33 cellular contexts compared by ENCODE assay signal in genomic region chr10:90905925-90906324, GRCh38. TPM values are rescaled to one million over a fixed set of nuclear protein-coding genes. Genes with fewer than 3 reads are reported as not detected.
DNase-seq lines count a peak whose midpoint lies in the region; ATAC-seq, FAIRE-seq and TF ChIP-seq lines count a peak whose summit lies in the region.
"Had no signal": no experiment of that assay in that cellular context is flagged by ENCODE, and none has a peak within 500 bp of the region (broad histone marks: within the 10 kb centered on the region; RNA-seq: fewer than 3 reads in every experiment).

No MANE protein-coding gene starts in this region.

- H3K4me2 ChIP-seq in endothelial cell of umbilical vein (ENCODE audit: insufficient read depth, low read length), result peak overlapping the region; percentile 21

- CTCF ChIA-PET in activated CD4-positive, alpha-beta T cell treated with anti-CD3 and anti-CD28 coated beads for 36 hours (lab: Charles Lee), result no interaction called here
- CTCF ChIA-PET in endothelial cell of umbilical vein (lab: Charles Lee), result interaction anchor here (1.0 kb wide), 1 partner anchor 368 kb away, joined by 3 read pairs; no protein-coding TSS in a partner anchor
- CTCF ChIA-PET in Caco-2 (lab: Charles Lee), result no interaction called here

- H3K4me1 Mint-ChIP-seq in activated CD4-positive, alpha-beta T cell treated with anti-CD3 and anti-CD28 coated beads for 36 hours, result peaks cover 17% of the 10 kb centered on the region
- no peaks in the 10 kb centered on the region for H3K4me1 Mint-ChIP-seq in Caco-2 (ENCODE audit: low read depth, unreplicated experiment)
- H3K4me1 Mint-ChIP-seq: neural crest cell had no signal

- H3K4me1 ChIP-seq in endothelial cell of umbilical vein (ENCODE audit: control insufficient read depth, extremely low read depth, insufficient read depth, low read length) (peaks cover 11% of the 10 kb centered on the region), Caco-2 (no peaks in the 10 kb centered on the region)
- H3K4me1 ChIP-seq: esophagus squamous epithelium, pancreas, right atrium auricular region, spleen had no signal

- no peak for FAIRE-seq in endothelial cell of umbilical vein (lab: Jason Lieb, UNC)
- FAIRE-seq: D721Med, frontal cortex, HepG2, pancreas had no signal

- no peaks in the 10 kb centered on the region for H4K20me1 ChIP-seq in endothelial cell of umbilical vein (replicated peaks; ENCODE audit: control insufficient read depth, extremely low read depth, insufficient read depth, low read length)

- H3K36me3 Mint-ChIP-seq in activated CD4-positive, alpha-beta T cell treated with anti-CD3 and anti-CD28 coated beads for 36 hours (ENCODE audit: low read depth), result peaks cover 46% of the 10 kb centered on the region
- peaks cover 5% of the 10 kb centered on the region for H3K36me3 Mint-ChIP-seq in Caco-2 (ENCODE audit: insufficient read depth, unreplicated experiment)

- BruUV-seq in endothelial cell of umbilical vein (replicated peaks; lab: Mats Ljungman, UMichigan), result no TSS peak
- no TSS peak for BruUV-seq in Caco-2 (replicated peaks; lab: Mats Ljungman, UMichigan)

- H3K27ac Mint-ChIP-seq in activated CD4-positive, alpha-beta T cell treated with anti-CD3 and anti-CD28 coated beads for 36 hours, result peak overlapping the region; percentile 91
- no peak overlapping the region for H3K27ac Mint-ChIP-seq in Caco-2 (ENCODE audit: unreplicated experiment)
- H3K27ac Mint-ChIP-seq: activated CD4-positive, alpha-beta memory T cell treated with anti-CD3 and anti-CD28 coated beads, Interleukin-2, amount 10 ng/mL, durations not matched to agents 7 days and 5 days; endodermal cell had no signal

- no peaks in the 10 kb centered on the region for H3K27me3 Mint-ChIP-seq in activated CD4-positive, alpha-beta T cell treated with anti-CD3 and anti-CD28 coated beads for 36 hours
- no peaks in the 10 kb centered on the region for H3K27me3 Mint-ChIP-seq in Caco-2 (ENCODE audit: insufficient read depth, unreplicated experiment)
- H3K27me3 Mint-ChIP-seq: activated CD4-positive, alpha-beta memory T cell treated with anti-CD3 and anti-CD28 coated beads, Interleukin-2, amount 10 ng/mL, durations not matched to agents 7 days and 5 days had no signal

- H3K9me3 Mint-ChIP-seq in activated CD4-positive, alpha-beta T cell treated with anti-CD3 and anti-CD28 coated beads for 36 hours (ENCODE audit: low read depth), result peaks cover 1% of the 10 kb centered on the region
- no peaks in the 10 kb centered on the region for H3K9me3 Mint-ChIP-seq in Caco-2 (ENCODE audit: unreplicated experiment)
- H3K9me3 Mint-ChIP-seq: activated CD4-positive, alpha-beta memory T cell treated with anti-CD3 and anti-CD28 coated beads, Interleukin-2, amount 10 ng/mL, durations not matched to agents 7 days and 5 days; endodermal cell had no signal

- DNase-seq in activated CD4-positive, alpha-beta T cell treated with anti-CD3 and anti-CD28 coated beads for 36 hours, result no peak
- DNase-seq in activated CD4-positive, alpha-beta T cell treated with anti-CD3 and anti-CD28 coated beads for 48 hours, result no peak
- DNase-seq in endothelial cell of umbilical vein (ENCODE audit: low read depth, low spot score) (no peak), NCI-H748 (lab: John Stamatoyannopoulos, UW; ENCODE audit: unreplicated experiment) (no peak), Caco-2 (no peak), pons (ENCODE audit: low spot score) (no peak)
- DNase-seq: activated CD4-positive, alpha-beta memory T cell treated with anti-CD3 and anti-CD28 coated beads, Interleukin-2, amount 10 ng/mL, durations not matched to agents 7 days and 5 days; activated CD4-positive, CD25-positive, alpha-beta regulatory T cell; caudate nucleus; endodermal cell; esophagus squamous epithelium; HCEC 1CT; Kasumi-1; left colon; mammary epithelial cell; MV-4-11; NCI-H1436 treated with DMSO at 0.1 percent for 48 hours; NCI-H446; pancreas; spleen had no signal

- H3K4me3 ChIP-seq in endothelial cell of umbilical vein (replicated peaks in 1 of 3; ENCODE audit: insufficient read depth in 1 of 3, low read depth in 1 of 3, low read length in 3 of 3), result no peak overlapping the region
- H3K4me3 ChIP-seq in Caco-2 (ENCODE audit: low read depth, low read length), result no peak overlapping the region
- H3K4me3 ChIP-seq: esophagus squamous epithelium, pancreas, right atrium auricular region, SK-N-MC, spleen had no signal

- H3K9me1 ChIP-seq in endothelial cell of umbilical vein (replicated peaks; ENCODE audit: control insufficient read depth, extremely low read depth, insufficient read depth, low read length), result no peaks in the 10 kb centered on the region

- no peaks in the 10 kb centered on the region for H3K27me3 ChIP-seq in endothelial cell of umbilical vein (ENCODE audit: control insufficient read depth in 2 of 2, insufficient read depth in 2 of 2, low read length in 2 of 2)
- no peaks in the 10 kb centered on the region for H3K27me3 ChIP-seq in Caco-2 (replicated peaks; ENCODE audit: control insufficient read depth, insufficient read depth, low read length)
- H3K27me3 ChIP-seq: esophagus squamous epithelium, pancreas, right atrium auricular region, spleen had no signal

- TF ChIP-seq CTCF in endothelial cell of umbilical vein (IDR thresholded peaks at IDR 0.05; ENCODE audit: extremely low read depth in 1 of 2, insufficient read depth in 1 of 2, low read depth in 1 of 2, low read length in 2 of 2), result no peak
- no peak for TF ChIP-seq CTCF in Caco-2 (IDR thresholded peaks at IDR 0.05; ENCODE audit: insufficient read depth in 1 of 2, low read depth in 1 of 2, low read length in 1 of 2, severe bottlenecking in 1 of 2, unreplicated experiment in 1 of 2)

- dilution Hi-C loops in endothelial cell of umbilical vein (cut with MboI; ENCODE audit: extremely low pct_ligation_motif_present, low sequenced_read_pairs), result no loop called here

- H3K36me3 ChIP-seq in endothelial cell of umbilical vein (ENCODE audit: control insufficient read depth in 2 of 2, extremely low read depth in 1 of 2, insufficient read depth in 2 of 2, low read length in 2 of 2) (peaks cover 0 to 3% of the 10 kb centered on the region in 2 experiments), Caco-2 (ENCODE audit: control insufficient read depth, insufficient read depth, low read length) (no peaks in the 10 kb centered on the region; the same call in 1 of the 2 replicates)
- H3K36me3 ChIP-seq: pancreas had no signal

- H3K4me3 Mint-ChIP-seq in activated CD4-positive, alpha-beta T cell treated with anti-CD3 and anti-CD28 coated beads for 36 hours, result peak overlapping the region; percentile 1
- no peak overlapping the region for H3K4me3 Mint-ChIP-seq in Caco-2 (ENCODE audit: unreplicated experiment)
- H3K4me3 Mint-ChIP-seq: activated CD4-positive, alpha-beta memory T cell treated with anti-CD3 and anti-CD28 coated beads, Interleukin-2, amount 10 ng/mL, durations not matched to agents 7 days and 5 days; endodermal cell; neural crest cell had no signal

- H2AFZ ChIP-seq in endothelial cell of umbilical vein (ENCODE audit: low read depth, low read length), result no peak overlapping the region

- no peak overlapping the region for H3K27ac ChIP-seq in endothelial cell of umbilical vein (ENCODE audit: insufficient read depth, low read depth, low read length)
- H3K27ac ChIP-seq: 22Rv1, esophagus squamous epithelium, HL-60, pancreas, right atrium auricular region, SK-N-MC, spleen had no signal

- no peak overlapping the region for H3K9ac ChIP-seq in endothelial cell of umbilical vein (replicated peaks; ENCODE audit: extremely low read depth, insufficient read depth, low read length)

- no peaks in the 10 kb centered on the region for H3K79me2 ChIP-seq in endothelial cell of umbilical vein (ENCODE audit: control insufficient read depth, insufficient read depth, low read length)

- H3K9me3 ChIP-seq in endothelial cell of umbilical vein (replicated peaks; ENCODE audit: control insufficient read depth, insufficient read depth, low read length) (no peaks in the 10 kb centered on the region), Caco-2 (no peaks in the 10 kb centered on the region)
- H3K9me3 ChIP-seq: esophagus squamous epithelium, pancreas, right atrium auricular region, spleen had no signal

- intact Hi-C loops in activated CD4-positive, alpha-beta T cell treated with anti-CD3 and anti-CD28 coated beads for 36 hours (cut with DNase I, micrococcal nuclease), result loop anchor here in 1 of 2 experiments (10.0 kb wide), 1 partner anchor 889 kb away; the partner anchor contains the start of gene TNKS2
- intact Hi-C loops in endothelial cell of umbilical vein (cut with micrococcal nuclease), result no loop called here
- intact Hi-C loops in Caco-2 (cut with micrococcal nuclease; ENCODE audit: unreplicated experiment), result no loop called here

- peak; percentile 76 for ATAC-seq in activated CD4-positive, alpha-beta T cell treated with anti-CD3 and anti-CD28 coated beads for 36 hours
- peak; percentile 56 for ATAC-seq in GM18502 (IDR thresholded peaks at IDR 0.05; ENCODE audit: poor library complexity, unreplicated experiment)
- ATAC-seq in HG03439 (IDR thresholded peaks at IDR 0.05; ENCODE audit: unreplicated experiment), result peak; percentile 54
- ATAC-seq: HepG2, left colon, pancreas had no signal

- TF ChIP-seq POLR2A in endothelial cell of umbilical vein (IDR thresholded peaks at IDR 0.05; ENCODE audit: low read depth, low read length), result no peak

- POLR2A ChIA-PET in activated CD4-positive, alpha-beta T cell treated with anti-CD3 and anti-CD28 coated beads for 36 hours (lab: Charles Lee), result no interaction called here
- POLR2A ChIA-PET in endothelial cell of umbilical vein (lab: Charles Lee) (no interaction called here), Caco-2 (lab: Charles Lee) (no interaction called here)

RNA-seq across cellular contexts. Expression of gene ANKRD1, which starts 15.0 kb away (rescaled TPM):
- total RNA-seq in activated CD4-positive, alpha-beta T cell treated with anti-CD3 and anti-CD28 coated beads for 36 hours, result not detected
- 591 and 664 TPM in 2 replicates for total RNA-seq in endothelial cell of umbilical vein
- 527 and 593 TPM in 2 replicates for polyA plus RNA-seq in endothelial cell of umbilical vein
- polyA plus RNA-seq in endothelial cell of umbilical vein (2011; cell fraction: cytosol; rRNA removed), result 797 and 830 TPM in 2 replicates
- polyA plus RNA-seq in endothelial cell of umbilical vein (2011; cell fraction: nucleus; rRNA removed), result 1,251 and 1,651 TPM in 2 replicates
- 949 and 994 TPM in 2 replicates for polyA plus RNA-seq in endothelial cell of umbilical vein (2012)
- polyA minus RNA-seq in endothelial cell of umbilical vein, result 587 and 687 TPM in 2 replicates
- polyA minus RNA-seq in endothelial cell of umbilical vein (2011; cell fraction: cytosol; rRNA and poly(A)+ RNA removed), result 1.2 TPM
- 237 and 300 TPM in 2 replicates for polyA minus RNA-seq in endothelial cell of umbilical vein (2011; cell fraction: nucleus; rRNA and poly(A)+ RNA removed)
- total RNA-seq in Caco-2 (2022), result 75.7 and 97.4 TPM in 2 replicates
- total RNA-seq: activated CD4-positive, alpha-beta memory T cell treated with anti-CD3 and anti-CD28 coated beads, Interleukin-2, amount 10 ng/mL, durations not matched to agents 7 days and 5 days; esophagus squamous epithelium; frontal cortex; left colon; neural crest cell; OCI-LY7; T-helper 1 cell treated with Interleukin-12 subunit alpha and Interleukin-12 subunit beta and Interleukin-4 antibody, amounts not matched to agents 30 ng/mL and 1 ng/mL, for 36 hours; temporal lobe had no signal

RNA-seq across cellular contexts. Expression of gene RPP30, which starts 34.2 kb away (rescaled TPM):
- total RNA-seq in activated CD4-positive, alpha-beta T cell treated with anti-CD3 and anti-CD28 coated beads for 36 hours, result 100 to 1,000 TPM; 103 to 115 TPM
- total RNA-seq in endothelial cell of umbilical vein (44.3 and 47.8 TPM in 2 replicates), Caco-2 (2022) (66.5 and 67.6 TPM in 2 replicates)
- polyA plus RNA-seq in endothelial cell of umbilical vein, result 15.1 and 21.1 TPM in 2 replicates
- polyA plus RNA-seq in endothelial cell of umbilical vein (2011; cell fraction: cytosol; rRNA removed), result 27.7 and 28.5 TPM in 2 replicates
- polyA plus RNA-seq in endothelial cell of umbilical vein (2011; cell fraction: nucleus; rRNA removed), result 44.9 and 55.1 TPM in 2 replicates
- 45.0 and 81.4 TPM in 2 replicates for polyA plus RNA-seq in endothelial cell of umbilical vein (2012)
- 16.3 and 25.9 TPM in 2 replicates for polyA minus RNA-seq in endothelial cell of umbilical vein
- polyA minus RNA-seq in endothelial cell of umbilical vein (2011; cell fraction: cytosol; rRNA and poly(A)+ RNA removed), result 29.7 TPM
- polyA minus RNA-seq in endothelial cell of umbilical vein (2011; cell fraction: nucleus; rRNA and poly(A)+ RNA removed), result 18.5 and 26.4 TPM in 2 replicates

RNA-seq across cellular contexts. Expression of gene HTR7, which starts 48.1 kb away (rescaled TPM):
- not detected for total RNA-seq in activated CD4-positive, alpha-beta T cell treated with anti-CD3 and anti-CD28 coated beads for 36 hours
- 0.09 and 0.22 TPM in 2 replicates for total RNA-seq in endothelial cell of umbilical vein
- 0.01 TPM in 1 of 2 replicates, not detected in the other for polyA plus RNA-seq in endothelial cell of umbilical vein
- 0.04 and 0.08 TPM in 2 replicates for polyA plus RNA-seq in endothelial cell of umbilical vein (2011; cell fraction: cytosol; rRNA removed)
- polyA plus RNA-seq in endothelial cell of umbilical vein (2011; cell fraction: nucleus; rRNA removed), result 0.04 and 0.07 TPM in 2 replicates
- polyA plus RNA-seq in endothelial cell of umbilical vein (2012), result 0.08 and 0.11 TPM in 2 replicates
- 0.06 TPM in 1 of 2 replicates, not detected in the other for polyA minus RNA-seq in endothelial cell of umbilical vein
- not detected for polyA minus RNA-seq in endothelial cell of umbilical vein (2011; cell fraction: cytosol; rRNA and poly(A)+ RNA removed)
- polyA minus RNA-seq in endothelial cell of umbilical vein (2011; cell fraction: nucleus; rRNA and poly(A)+ RNA removed), result 0.14 TPM in 2 replicates
- not detected in 2 replicates for total RNA-seq in Caco-2 (2022)
- total RNA-seq: T-helper 1 cell treated with Interleukin-12 subunit alpha and Interleukin-12 subunit beta and Interleukin-4 antibody, amounts not matched to agents 30 ng/mL and 1 ng/mL, for 36 hours had no signal
- polyA plus RNA-seq: HepG2 had no signal

Comparison
In these comparisons a context has a peak if more than half of its experiments do, and no peak if none do; other contexts are left out.
1. RNA of gene ANKRD1, which starts 15.0 kb away (total RNA-seq): 591 to 664 TPM in endothelial cell of umbilical vein and 75.7 to 97.4 TPM in Caco-2; not detected in activated CD4-positive, alpha-beta T cell treated with anti-CD3 and anti-CD28 coated beads for 36 hours; every median in the first group is over 10 times any median in the second.
2. Peak in every context shown above with its lines, with median percentiles within 50 percentile points of each other: ATAC-seq.